In the genomic region with DNA sequence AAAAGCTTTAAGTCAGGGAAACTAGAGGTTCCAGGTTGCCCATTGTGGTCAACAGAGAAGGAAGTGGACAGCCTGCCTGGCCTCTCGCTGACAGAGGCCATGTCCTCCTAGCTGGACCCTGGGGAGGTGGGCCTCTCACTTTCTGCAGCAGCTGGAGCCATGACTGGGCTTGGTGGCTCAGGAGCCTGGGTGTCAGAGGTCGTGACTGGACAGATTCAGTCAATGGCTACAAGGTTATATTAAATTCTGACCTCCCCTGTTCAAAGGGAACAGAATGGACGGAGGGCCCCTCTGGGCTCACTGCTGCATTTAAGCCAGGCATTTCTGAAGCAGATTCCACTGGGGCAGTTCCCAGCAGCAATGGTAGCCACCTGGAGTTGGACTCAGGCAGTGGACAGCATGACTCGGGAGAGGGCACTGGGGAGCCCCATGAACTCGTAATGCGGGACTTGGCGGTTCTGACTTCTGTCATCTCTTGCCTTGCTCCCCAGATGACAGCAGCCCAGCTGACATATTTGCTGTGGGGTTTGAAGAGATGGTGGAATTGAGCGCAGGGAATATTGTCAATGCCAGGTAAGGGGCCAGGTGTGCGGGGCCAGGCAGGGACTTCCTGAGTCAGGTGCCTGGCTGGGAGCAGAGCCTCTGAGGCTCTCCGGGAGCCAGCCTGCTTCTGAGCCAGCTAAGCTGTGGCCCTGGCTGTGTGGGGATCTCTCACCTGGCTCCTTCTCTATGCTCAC, we compare ENCODE assay signal across 14 cellular contexts.
DNase-seq lines count a peak whose midpoint lies in the region; ATAC-seq and TF ChIP-seq lines count a peak whose summit lies in the region.
"Had no signal": no experiment of that assay in that cellular context is flagged by ENCODE, and none has a peak within 500 bp of the region (broad histone marks: within the 10 kb centered on the region; RNA-seq: fewer than 3 reads in every experiment).

No MANE protein-coding gene starts in this region.

- no peaks in the 10 kb centered on the region for H3K27me3 ChIP-seq in RWPE2 (ENCODE audit: insufficient read depth, poor library complexity, severe bottlenecking)
- no peaks in the 10 kb centered on the region for H3K27me3 ChIP-seq in skeletal muscle satellite cell (ENCODE audit: control insufficient read depth, insufficient read depth, low read length)
- H3K27me3 ChIP-seq: esophagus muscularis mucosa, ovary, upper lobe of right lung had no signal

- peaks cover 22% of the 10 kb centered on the region for H3K36me3 ChIP-seq in RWPE2 (ENCODE audit: low read depth)
- peaks cover 79% of the 10 kb centered on the region for H3K36me3 ChIP-seq in skeletal muscle satellite cell (ENCODE audit: insufficient read depth, low read length)
- H3K36me3 ChIP-seq: ovary had no signal

- H3K4me2 ChIP-seq in skeletal muscle satellite cell (ENCODE audit: low read length), result peak overlapping the region; percentile 13

- peaks cover 21% of the 10 kb centered on the region for H3K4me1 ChIP-seq in RWPE2 (ENCODE audit: insufficient read depth, poor library complexity, severe bottlenecking)
- peaks cover 36% of the 10 kb centered on the region for H3K4me1 ChIP-seq in skeletal muscle satellite cell (ENCODE audit: control insufficient read depth, insufficient read depth, low read length)
- H3K4me1 ChIP-seq: upper lobe of right lung had no signal

- DNase-seq in Daoy (ENCODE audit: low read depth) (peak; percentile 48), RWPE2 (ENCODE audit: low spot score) (no peak), epithelial cell of prostate (ENCODE audit: low read depth, low spot score) (no peak), NCI-H1048 (lab: John Stamatoyannopoulos, UW) (no peak)
- DNase-seq: activated CD8-positive, alpha-beta memory T cell treated with anti-CD3 and anti-CD28 coated beads for 24 hours; anterior cingulate cortex; DMS 273 treated with DMSO at 0.1 percent for 48 hours; NCI-H774 had no signal

- no peaks in the 10 kb centered on the region for H3K9me3 ChIP-seq in RWPE2 (ENCODE audit: severe bottlenecking)
- H3K9me3 ChIP-seq in skeletal muscle satellite cell (replicated peaks; ENCODE audit: low read length), result no peaks in the 10 kb centered on the region
- H3K9me3 ChIP-seq: esophagus muscularis mucosa, ovary, upper lobe of right lung had no signal

- peak overlapping the region; percentile 64 for H3K27ac ChIP-seq in RWPE2 (ENCODE audit: poor library complexity, severe bottlenecking)
- H3K27ac ChIP-seq in epithelial cell of prostate, result peak overlapping the region; percentile 74
- H3K27ac ChIP-seq: ovary had no signal

- no peak overlapping the region for H3K4me3 ChIP-seq in RWPE2 (ENCODE audit: severe bottlenecking)
- no peak overlapping the region for H3K4me3 ChIP-seq in skeletal muscle satellite cell (ENCODE audit: low read length)
- H3K4me3 ChIP-seq: esophagus muscularis mucosa, ovary, upper lobe of right lung had no signal

- peak overlapping the region; percentile 35 for H3K9ac ChIP-seq in skeletal muscle satellite cell (ENCODE audit: low read depth, low read length)

- TF ChIP-seq CTCF in RWPE2 (IDR thresholded peaks at IDR 0.05; ENCODE audit: poor library complexity, severe bottlenecking), result no peak

- ATAC-seq in RWPE2 (ENCODE audit: low read depth) (peak; percentile 5), GM21717 (IDR thresholded peaks at IDR 0.05; ENCODE audit: unreplicated experiment) (no peak), GM18498 (IDR thresholded peaks at IDR 0.05; ENCODE audit: unreplicated experiment) (no peak)
